ENCODE assay signal across 8 cellular contexts in the genomic region with DNA sequence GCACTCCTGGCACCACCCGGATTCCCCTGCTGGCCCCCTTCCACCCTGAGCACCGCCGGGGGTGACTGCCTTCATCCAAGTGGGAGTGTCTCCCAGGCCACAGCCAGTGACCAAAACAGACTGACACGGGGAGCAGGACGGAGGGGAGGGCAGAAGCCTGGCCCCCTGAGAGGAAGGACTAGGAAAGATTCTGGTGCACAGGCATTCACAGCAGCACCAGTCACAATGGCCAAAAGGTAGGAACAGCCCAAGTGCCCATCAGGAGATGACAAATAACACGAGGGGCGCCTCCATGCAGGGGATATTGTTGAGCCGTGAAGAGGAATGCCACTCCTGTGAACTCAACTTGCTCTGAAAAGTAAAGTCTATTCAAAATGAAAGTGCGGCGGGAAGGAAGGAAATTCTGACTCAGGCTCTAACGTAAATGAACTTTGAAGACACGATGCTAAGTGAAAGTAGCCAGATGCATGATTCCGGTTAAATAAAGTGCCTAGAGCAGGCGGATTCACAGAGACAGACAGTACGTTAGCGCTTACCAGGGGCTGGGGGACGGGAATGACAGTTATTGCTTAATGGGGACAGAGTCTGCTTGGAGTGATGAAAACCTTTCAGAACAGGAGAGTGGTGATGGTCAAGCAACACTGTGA.
DNase-seq lines count a peak whose midpoint lies in the region; ATAC-seq and TF ChIP-seq lines count a peak whose summit lies in the region.

No MANE protein-coding gene starts in this region.

- ATAC-seq in HG03558 (IDR thresholded peaks at IDR 0.05; ENCODE audit: extremely low read depth, unreplicated experiment) (peak; percentile 83), esophagus mucosa (peak; percentile 23), upper lobe of left lung (ENCODE audit: low FRiP score in 2 of 2) (peak; percentile 0 to 71)

- no peaks in the 10 kb centered on the region for H3K9me3 ChIP-seq in parathyroid adenoma (ENCODE audit: control insufficient read depth, low read length)
- H3K9me3 ChIP-seq in upper lobe of left lung: no peaks in the 10 kb centered on the region

- TF ChIP-seq POLR2A in upper lobe of left lung (IDR thresholded peaks at IDR 0.05): peak in 2 of 4 donors; percentile 16 to 56

- H3K4me1 ChIP-seq in parathyroid adenoma (no peaks in the 10 kb centered on the region), upper lobe of left lung (peaks cover 38 to 48% (median 43%) of the 10 kb centered on the region in 4 donors)

- no peaks in the 10 kb centered on the region for H3K79me2 ChIP-seq in parathyroid adenoma

- H3K27ac ChIP-seq in parathyroid adenoma: peak overlapping the region; percentile 37
- peak overlapping the region; percentile 83 to 94 (median 90) for H3K27ac ChIP-seq in upper lobe of left lung

- no peak for TF ChIP-seq CTCF in parathyroid adenoma (IDR thresholded peaks at IDR 0.05)
- TF ChIP-seq CTCF in upper lobe of left lung (IDR thresholded peaks at IDR 0.05): peak in 2 of 6 experiments; percentile 6

- H2AFZ ChIP-seq in parathyroid adenoma: no peak overlapping the region

- H3K4me2 ChIP-seq in parathyroid adenoma (ENCODE audit: low read length): peak overlapping the region; percentile 11

- WGBS in upper lobe of left lung, 2 donors: 9 to 15% methylated on average over 12 to 17 of the region's 17 CpGs

- H3K27me3 ChIP-seq in parathyroid adenoma (ENCODE audit: control insufficient read depth, insufficient read depth, low read length) (no peaks in the 10 kb centered on the region), upper lobe of left lung (no peaks in the 10 kb centered on the region)

- no peak overlapping the region for H3K9ac ChIP-seq in parathyroid adenoma

- peak; percentile 69 to 98 (median 95) for TF ChIP-seq EP300 in upper lobe of left lung (IDR thresholded peaks at IDR 0.05)

- H3K4me3 ChIP-seq in parathyroid adenoma (ENCODE audit: low read depth, low read length) (no peak overlapping the region), upper lobe of left lung (peak overlapping the region in 3 of 4 donors; percentile 6 to 38 (median 29))

- H3K36me3 ChIP-seq in parathyroid adenoma (ENCODE audit: control insufficient read depth, insufficient read depth, low read length): no peaks in the 10 kb centered on the region
- H3K36me3 ChIP-seq in upper lobe of left lung: no peaks in the 10 kb centered on the region

- DNase-seq in activated gamma-delta T cell treated with Interleukin-2 at 50 U/mL for 16 hours (peak; percentile 23), activated gamma-delta T cell (lab: John Stamatoyannopoulos, UW) (no peak), upper lobe of left lung (peak; percentile 44 to 47), NCI-H524 treated with DMSO at 0.1 percent for 48 hours (lab: John Stamatoyannopoulos, UW) (no peak)
- DNase-seq in activated CD4-positive, alpha-beta T cell treated with anti-CD3 and anti-CD28 coated beads, Interleukin-2, amount 50 U/mL, for 48 hours: peak; percentile 48 to 72

Comparison
In these comparisons a context has a peak if more than half of its experiments do, and no peak if none do; other contexts are left out.
1. DNase-seq: peak in activated gamma-delta T cell treated with Interleukin-2 at 50 U/mL for 16 hours (single experiment), activated CD4-positive, alpha-beta T cell treated with anti-CD3 and anti-CD28 coated beads, Interleukin-2, amount 50 U/mL, for 48 hours (2 of 2) and upper lobe of left lung (2 of 2); none in activated gamma-delta T cell (single experiment) and NCI-H524 treated with DMSO at 0.1 percent for 48 hours (single experiment).
2. ATAC-seq: peak in every context shown above with its lines; median percentile 83 in HG03558; 36 in upper lobe of left lung; 23 in esophagus mucosa.